In the genomic region with DNA sequence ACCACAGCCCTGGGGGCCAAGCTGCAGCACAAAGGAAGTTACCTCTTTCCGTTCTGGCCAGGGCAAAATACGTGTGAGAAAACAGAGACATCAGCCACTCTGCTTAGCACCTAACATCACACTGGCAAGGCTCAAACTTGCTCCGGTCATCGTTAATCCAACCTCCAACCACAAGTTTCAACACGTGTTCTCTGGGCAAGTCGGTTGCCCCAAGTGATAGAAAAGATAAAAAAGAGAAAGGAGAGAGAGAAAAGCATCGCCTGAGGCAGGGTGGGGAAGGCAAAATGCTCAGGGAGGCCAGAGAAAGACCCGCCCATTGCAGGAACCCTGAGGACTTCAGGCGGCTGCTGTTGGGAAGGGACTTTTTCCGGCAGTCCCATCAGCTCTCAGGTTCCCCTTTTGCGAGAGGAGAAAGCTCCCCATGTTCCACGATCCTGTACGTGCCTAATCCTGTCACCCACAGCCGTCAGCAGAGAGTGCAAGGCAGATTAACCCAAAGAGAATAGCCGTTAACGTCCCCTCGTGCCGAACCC, we compare ENCODE assay signal across 10 cellular contexts. TPM values are rescaled to one million over a fixed set of nuclear protein-coding genes. Genes with fewer than 3 reads are reported as not detected.
DNase-seq lines count a peak whose midpoint lies in the region; ATAC-seq, FAIRE-seq and TF ChIP-seq lines count a peak whose summit lies in the region.
"Had no signal": no experiment of that assay in that cellular context is flagged by ENCODE, and none has a peak within 500 bp of the region (broad histone marks: within the 10 kb centered on the region; RNA-seq: fewer than 3 reads in every experiment).

No MANE protein-coding gene starts in this region.

- DNase-seq in GM12891 (ENCODE audit: insufficient read length, low spot score) (no peak), NCI-H1930 (lab: John Stamatoyannopoulos, UW) (no peak), NCI-H774 (lab: John Stamatoyannopoulos, UW) (no peak), dedifferentiated amniotic fluid mesenchymal stem cell (ENCODE audit: extremely low spot score) (no peak)
- DNase-seq in activated CD8-positive, alpha-beta T cell treated with anti-CD3 and anti-CD28 coated beads for 36 hours: no peak
- DNase-seq: NCI-H187 treated with DMSO at 0.1 percent for 48 hours, retina had no signal

- TF ChIP-seq POLR2A in GM12891 (IDR thresholded peaks at IDR 0.05; ENCODE audit: low read depth, low read length): no peak

- no peaks in the 10 kb centered on the region for H3K36me3 Mint-ChIP-seq in activated CD8-positive, alpha-beta T cell treated with anti-CD3 and anti-CD28 coated beads for 36 hours (ENCODE audit: low read depth)
- H3K36me3 Mint-ChIP-seq in nephron (ENCODE audit: low read depth): no peaks in the 10 kb centered on the region

- H3K27me3 Mint-ChIP-seq in activated CD8-positive, alpha-beta T cell treated with anti-CD3 and anti-CD28 coated beads for 36 hours: no peaks in the 10 kb centered on the region
- H3K27me3 Mint-ChIP-seq in nephron (ENCODE audit: low read depth): no peaks in the 10 kb centered on the region

- POLR2A ChIA-PET in activated CD8-positive, alpha-beta T cell treated with anti-CD3 and anti-CD28 coated beads for 36 hours (lab: Charles Lee): no interaction called here

- H3K9me3 Mint-ChIP-seq in activated CD8-positive, alpha-beta T cell treated with anti-CD3 and anti-CD28 coated beads for 36 hours: no peaks in the 10 kb centered on the region
- H3K9me3 Mint-ChIP-seq in nephron: no peaks in the 10 kb centered on the region

- H3K4me1 Mint-ChIP-seq in activated CD8-positive, alpha-beta T cell treated with anti-CD3 and anti-CD28 coated beads for 36 hours (ENCODE audit: low read depth): peaks cover 43% of the 10 kb centered on the region
- peaks cover 42% of the 10 kb centered on the region for H3K4me1 Mint-ChIP-seq in nephron

- CTCF ChIA-PET in activated CD8-positive, alpha-beta T cell treated with anti-CD3 and anti-CD28 coated beads for 36 hours (lab: Charles Lee): no interaction called here

- H3K4me3 Mint-ChIP-seq in activated CD8-positive, alpha-beta T cell treated with anti-CD3 and anti-CD28 coated beads for 36 hours: no peak overlapping the region
- H3K4me3 Mint-ChIP-seq in nephron: no peak overlapping the region

- TF ChIP-seq CTCF in activated CD8-positive, alpha-beta T cell treated with anti-CD3 and anti-CD28 coated beads for 36 hours (IDR thresholded peaks at IDR 0.05): no peak
- TF ChIP-seq CTCF in nephron (IDR thresholded peaks at IDR 0.05; ENCODE audit: unreplicated experiment in 3 of 3): no peak

- intact Hi-C loops in activated CD8-positive, alpha-beta T cell treated with anti-CD3 and anti-CD28 coated beads for 36 hours (cut with micrococcal nuclease): no loop called here

- FAIRE-seq in GM12891 (lab: Jason Lieb, UNC): peak; percentile 76

- ATAC-seq in HG02981 (IDR thresholded peaks at IDR 0.05; ENCODE audit: unreplicated experiment) (peak; percentile 46), HG03139 (IDR thresholded peaks at IDR 0.05; ENCODE audit: unreplicated experiment) (no peak)
- no peak for ATAC-seq in activated CD8-positive, alpha-beta T cell treated with anti-CD3 and anti-CD28 coated beads for 36 hours

- H3K27ac Mint-ChIP-seq in activated CD8-positive, alpha-beta T cell treated with anti-CD3 and anti-CD28 coated beads for 36 hours: peak overlapping the region; percentile 35
- H3K27ac Mint-ChIP-seq in nephron: peak overlapping the region; percentile 75 to 83 (median 81)

TF ChIP-seq in GM12891, 5 proteins besides CTCF, POLR2A, EP300 and RAD21:
- no peak for TF ChIP-seq POLR2AphosphoS5 (IDR thresholded peaks at IDR 0.05; ENCODE audit: low read depth, low read length)
- TF ChIP-seq SPI1 (IDR thresholded peaks at IDR 0.05; ENCODE audit: low read depth, low read length): 0 out of 2 replicates have a peak, but pooled peaks have one; percentile 23

RNA-seq across cellular contexts. Expression of gene B4GALNT4, which starts 18.5 kb away (rescaled TPM):
- polyA plus RNA-seq in GM12891 (2012; ENCODE audit: low read depth, missing spikeins): 0.22 TPM
- total RNA-seq in activated CD8-positive, alpha-beta T cell treated with anti-CD3 and anti-CD28 coated beads for 36 hours: 1 to 10 TPM; 1.5 to 3.4 TPM

RNA-seq across cellular contexts. Expression of gene IFITM3, which starts 30.1 kb away (rescaled TPM):
- 18.7 TPM for polyA plus RNA-seq in GM12891 (2012; ENCODE audit: low read depth, missing spikeins)
- total RNA-seq in activated CD8-positive, alpha-beta T cell treated with anti-CD3 and anti-CD28 coated beads for 36 hours: 10 to 100 TPM; 52.8 to 58.0 TPM

RNA-seq across cellular contexts. Expression of gene IFITM1, which starts 36.9 kb away (rescaled TPM):
- 413 TPM for polyA plus RNA-seq in GM12891 (2012; ENCODE audit: low read depth, missing spikeins)
- 100 to 1,000 TPM; 296 to 304 TPM for total RNA-seq in activated CD8-positive, alpha-beta T cell treated with anti-CD3 and anti-CD28 coated beads for 36 hours

RNA-seq across cellular contexts. Expression of gene IFITM2, which starts 43.2 kb away (rescaled TPM):
- polyA plus RNA-seq in GM12891 (2012; ENCODE audit: low read depth, missing spikeins): 486 TPM
- 100 to 1,000 TPM; 540 to 549 TPM for total RNA-seq in activated CD8-positive, alpha-beta T cell treated with anti-CD3 and anti-CD28 coated beads for 36 hours

RNA-seq across cellular contexts. Expression of gene PKP3, which starts 43.2 kb away (rescaled TPM):
- polyA plus RNA-seq in GM12891 (2012; ENCODE audit: low read depth, missing spikeins): 0.09 TPM
- total RNA-seq in activated CD8-positive, alpha-beta T cell treated with anti-CD3 and anti-CD28 coated beads for 36 hours: under 1 TPM in 1 of 2 experiments, not detected in 1; 0.18 TPM
